ENCODE assay signal across 8 cellular contexts in genomic region chr1:42766723-42767509, GRCh38. TPM values are rescaled to one million over a fixed set of nuclear protein-coding genes. Genes with fewer than 3 reads are reported as not detected.
DNase-seq lines count a peak whose midpoint lies in the region; ATAC-seq and TF ChIP-seq lines count a peak whose summit lies in the region.

Gene C1orf50, plus strand, starts transcription at chr1:42767249. Its CDS starts 63 bp downstream, at chr1:42767312.
A gene with protein sequence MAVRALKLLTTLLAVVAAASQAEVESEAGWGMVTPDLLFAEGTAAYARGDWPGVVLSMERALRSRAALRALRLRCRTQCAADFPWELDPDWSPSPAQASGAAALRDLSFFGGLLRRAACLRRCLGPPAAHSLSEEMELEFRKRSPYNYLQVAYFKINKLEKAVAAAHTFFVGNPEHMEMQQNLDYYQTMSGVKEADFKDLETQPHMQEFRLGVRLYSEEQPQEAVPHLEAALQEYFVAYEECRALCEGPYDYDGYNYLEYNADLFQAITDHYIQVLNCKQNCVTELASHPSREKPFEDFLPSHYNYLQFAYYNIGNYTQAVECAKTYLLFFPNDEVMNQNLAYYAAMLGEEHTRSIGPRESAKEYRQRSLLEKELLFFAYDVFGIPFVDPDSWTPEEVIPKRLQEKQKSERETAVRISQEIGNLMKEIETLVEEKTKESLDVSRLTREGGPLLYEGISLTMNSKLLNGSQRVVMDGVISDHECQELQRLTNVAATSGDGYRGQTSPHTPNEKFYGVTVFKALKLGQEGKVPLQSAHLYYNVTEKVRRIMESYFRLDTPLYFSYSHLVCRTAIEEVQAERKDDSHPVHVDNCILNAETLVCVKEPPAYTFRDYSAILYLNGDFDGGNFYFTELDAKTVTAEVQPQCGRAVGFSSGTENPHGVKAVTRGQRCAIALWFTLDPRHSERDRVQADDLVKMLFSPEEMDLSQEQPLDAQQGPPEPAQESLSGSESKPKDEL (minus strand): TSS chr1:42767028. CDS start chr1:42766971, 57 bp downstream.

- H3K27ac ChIP-seq in testis: peak within 1 kb of the TSS; percentile 83 to 91

- TF ChIP-seq POLR2A in GM10847 (IDR thresholded peaks at IDR 0.05; ENCODE audit: extremely low read depth, insufficient read length) (peak; percentile 91), testis (IDR thresholded peaks at IDR 0.05) (peak; percentile 88)

- H3K4me1 Mint-ChIP-seq in activated naive CD8-positive, alpha-beta T cell (ENCODE audit: low read depth): peaks cover 32% of the 10 kb centered on the region

- H3K4me3 ChIP-seq in testis: peak within 1 kb of the TSS; percentile 90 to 94

- H3K27me3 Mint-ChIP-seq in activated naive CD8-positive, alpha-beta T cell: no peaks in the 10 kb centered on the region

- TF ChIP-seq CTCF in omental fat pad (IDR thresholded peaks at IDR 0.05): no peak
- TF ChIP-seq CTCF in testis (IDR thresholded peaks at IDR 0.05): no peak

- H3K4me3 Mint-ChIP-seq in activated naive CD8-positive, alpha-beta T cell: no peak within 1 kb of the TSS

- WGBS in testis, 2 donors: 0 to 1% methylated on average over 4 to 72 of the region's 84 CpGs

- H3K9me3 Mint-ChIP-seq in activated naive CD8-positive, alpha-beta T cell (ENCODE audit: low read depth): no peaks in the 10 kb centered on the region

- H3K36me3 ChIP-seq in testis (ENCODE audit: low read depth, missing control alignments): no peaks in the 10 kb centered on the region

- DNase-seq in NCI-H1092 treated with DMSO at 0.1 percent for 48 hours (lab: John Stamatoyannopoulos, UW) (peak; percentile 100), glomerular visceral epithelial cell (ENCODE audit: extremely low spot score) (peak; percentile 99), omental fat pad (ENCODE audit: low spot score) (peak; percentile 95), testis (peak; percentile 100)

- H3K27me3 ChIP-seq in testis: no peaks in the 10 kb centered on the region

- peak within 1 kb of the TSS; percentile 93 for H3K27ac Mint-ChIP-seq in activated naive CD8-positive, alpha-beta T cell

- intact Hi-C loops in testis (cut with DNase I; ENCODE audit: low total_unique reads): no loop called here

- no peaks in the 10 kb centered on the region for H3K9me3 ChIP-seq in testis

- peak; percentile 85 for ATAC-seq in HG02623 (IDR thresholded peaks at IDR 0.05; ENCODE audit: unreplicated experiment)
- ATAC-seq in SK-N-SH treated with all-trans-retinoic acid at 6 μM for 48 hours: peak; percentile 94
- ATAC-seq in omental fat pad (ENCODE audit: low FRiP score): peak; percentile 98

- peaks cover 8% of the 10 kb centered on the region for H3K36me3 Mint-ChIP-seq in activated naive CD8-positive, alpha-beta T cell

- peaks cover 13% of the 10 kb centered on the region for H3K4me1 ChIP-seq in testis

TF ChIP-seq in SK-N-SH treated with all-trans-retinoic acid at 6 μM for 48 hours, 23 proteins besides CTCF, POLR2A, EP300 and RAD21:
- TF ChIP-seq ESRRG (CRISPR knock-in tag; IDR thresholded peaks at IDR 0.05): no peak
- TF ChIP-seq TOX (CRISPR knock-in tag; IDR thresholded peaks at IDR 0.05; ENCODE audit: borderline replicate concordance): no peak
- TF ChIP-seq, protein P1, sequence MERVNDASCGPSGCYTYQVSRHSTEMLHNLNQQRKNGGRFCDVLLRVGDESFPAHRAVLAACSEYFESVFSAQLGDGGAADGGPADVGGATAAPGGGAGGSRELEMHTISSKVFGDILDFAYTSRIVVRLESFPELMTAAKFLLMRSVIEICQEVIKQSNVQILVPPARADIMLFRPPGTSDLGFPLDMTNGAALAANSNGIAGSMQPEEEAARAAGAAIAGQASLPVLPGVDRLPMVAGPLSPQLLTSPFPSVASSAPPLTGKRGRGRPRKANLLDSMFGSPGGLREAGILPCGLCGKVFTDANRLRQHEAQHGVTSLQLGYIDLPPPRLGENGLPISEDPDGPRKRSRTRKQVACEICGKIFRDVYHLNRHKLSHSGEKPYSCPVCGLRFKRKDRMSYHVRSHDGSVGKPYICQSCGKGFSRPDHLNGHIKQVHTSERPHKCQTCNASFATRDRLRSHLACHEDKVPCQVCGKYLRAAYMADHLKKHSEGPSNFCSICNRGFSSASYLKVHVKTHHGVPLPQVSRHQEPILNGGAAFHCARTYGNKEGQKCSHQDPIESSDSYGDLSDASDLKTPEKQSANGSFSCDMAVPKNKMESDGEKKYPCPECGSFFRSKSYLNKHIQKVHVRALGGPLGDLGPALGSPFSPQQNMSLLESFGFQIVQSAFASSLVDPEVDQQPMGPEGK (CRISPR knock-in tag; IDR thresholded peaks at IDR 0.05; ENCODE audit: borderline replicate concordance): no peak
- TF ChIP-seq ISL1 (CRISPR knock-in tag; IDR thresholded peaks at IDR 0.05): no peak
- no peak for TF ChIP-seq ZFP3 (CRISPR knock-in tag; IDR thresholded peaks at IDR 0.05)
- no peak for TF ChIP-seq ZNF8 (CRISPR knock-in tag; IDR thresholded peaks at IDR 0.05)
- TF ChIP-seq TCF4 (CRISPR knock-in tag; IDR thresholded peaks at IDR 0.05; ENCODE audit: borderline replicate concordance): no peak
- TF ChIP-seq OSR1 (CRISPR knock-in tag; IDR thresholded peaks at IDR 0.05): no peak
- TF ChIP-seq, protein P2, sequence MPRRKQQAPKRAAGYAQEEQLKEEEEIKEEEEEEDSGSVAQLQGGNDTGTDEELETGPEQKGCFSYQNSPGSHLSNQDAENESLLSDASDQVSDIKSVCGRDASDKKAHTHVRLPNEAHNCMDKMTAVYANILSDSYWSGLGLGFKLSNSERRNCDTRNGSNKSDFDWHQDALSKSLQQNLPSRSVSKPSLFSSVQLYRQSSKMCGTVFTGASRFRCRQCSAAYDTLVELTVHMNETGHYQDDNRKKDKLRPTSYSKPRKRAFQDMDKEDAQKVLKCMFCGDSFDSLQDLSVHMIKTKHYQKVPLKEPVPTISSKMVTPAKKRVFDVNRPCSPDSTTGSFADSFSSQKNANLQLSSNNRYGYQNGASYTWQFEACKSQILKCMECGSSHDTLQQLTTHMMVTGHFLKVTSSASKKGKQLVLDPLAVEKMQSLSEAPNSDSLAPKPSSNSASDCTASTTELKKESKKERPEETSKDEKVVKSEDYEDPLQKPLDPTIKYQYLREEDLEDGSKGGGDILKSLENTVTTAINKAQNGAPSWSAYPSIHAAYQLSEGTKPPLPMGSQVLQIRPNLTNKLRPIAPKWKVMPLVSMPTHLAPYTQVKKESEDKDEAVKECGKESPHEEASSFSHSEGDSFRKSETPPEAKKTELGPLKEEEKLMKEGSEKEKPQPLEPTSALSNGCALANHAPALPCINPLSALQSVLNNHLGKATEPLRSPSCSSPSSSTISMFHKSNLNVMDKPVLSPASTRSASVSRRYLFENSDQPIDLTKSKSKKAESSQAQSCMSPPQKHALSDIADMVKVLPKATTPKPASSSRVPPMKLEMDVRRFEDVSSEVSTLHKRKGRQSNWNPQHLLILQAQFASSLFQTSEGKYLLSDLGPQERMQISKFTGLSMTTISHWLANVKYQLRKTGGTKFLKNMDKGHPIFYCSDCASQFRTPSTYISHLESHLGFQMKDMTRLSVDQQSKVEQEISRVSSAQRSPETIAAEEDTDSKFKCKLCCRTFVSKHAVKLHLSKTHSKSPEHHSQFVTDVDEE (CRISPR knock-in tag; IDR thresholded peaks at IDR 0.05): no peak
- TF ChIP-seq ZNF565 (CRISPR knock-in tag; conservative IDR thresholded peaks at IDR 0.05; ENCODE audit: low read depth): no peak
- no peak for TF ChIP-seq ARNTL (CRISPR knock-in tag; IDR thresholded peaks at IDR 0.05; ENCODE audit: borderline replicate concordance, low read depth)
- TF ChIP-seq RARB (CRISPR knock-in tag; IDR thresholded peaks at IDR 0.05): no peak
- TF ChIP-seq ZC3H10 (CRISPR knock-in tag; IDR thresholded peaks at IDR 0.05): no peak
- no peak for TF ChIP-seq SNAI2 (CRISPR knock-in tag; IDR thresholded peaks at IDR 0.05)
- TF ChIP-seq ZNF70 (CRISPR knock-in tag; IDR thresholded peaks at IDR 0.05): no peak
- no peak for TF ChIP-seq POU6F1 (CRISPR knock-in tag; IDR thresholded peaks at IDR 0.05; ENCODE audit: borderline replicate concordance, low read depth)
- no peak for TF ChIP-seq BACH2 (CRISPR knock-in tag; IDR thresholded peaks at IDR 0.05; ENCODE audit: borderline replicate concordance)
- no peak for TF ChIP-seq ZFP30 (CRISPR knock-in tag; IDR thresholded peaks at IDR 0.05)
- TF ChIP-seq GLIS3 (CRISPR knock-in tag; IDR thresholded peaks at IDR 0.05): no peak; the same call in 1 of the 2 replicates
TF ChIP-seq in SK-N-SH treated with all-trans-retinoic acid at 6 μM for 48 hours: peak in this region for 0.

RNA-seq across cellular contexts. Expression of gene C1orf50, which starts in this region (rescaled TPM):
- total RNA-seq in omental fat pad: 1 to 10 TPM; 2.4 to 4.3 (median 3.1) TPM
- 10 to 100 TPM in 1 of 2 donors, 1 to 10 TPM in 1; 9.4 to 10.2 TPM for total RNA-seq in testis
- polyA plus RNA-seq in testis (ENCODE audit: insufficient read depth, low read depth, low replicate concordance): 21.8 TPM

RNA-seq across cellular contexts. Expression of the second gene that starts in this region (rescaled TPM):
- 10 to 100 TPM; 20.4 to 44.1 (median 29.4) TPM for total RNA-seq in omental fat pad
- total RNA-seq in testis: 10 to 100 TPM; 66.1 to 73.8 TPM
- 60.8 TPM for polyA plus RNA-seq in testis (ENCODE audit: insufficient read depth, low read depth, low replicate concordance)

Comparison
In these comparisons a context has a peak if more than half of its experiments do, and no peak if none do; other contexts are left out.
1. Peak in every context shown above with its lines: DNase-seq, ATAC-seq, H3K4me3 ChIP-seq and H3K27ac ChIP-seq.